29 cellular contexts compared by ENCODE assay signal in genomic region chr6:81763051-81763450, GRCh38.
"Had no signal": no experiment of that assay in that cellular context is flagged by ENCODE, and none has a peak within 500 bp of the region (broad histone marks: within the 10 kb centered on the region; RNA-seq: fewer than 3 reads in every experiment).

No MANE protein-coding gene starts in this region.

- H3K36me3 Mint-ChIP-seq: stimulated activated effector memory CD8-positive, alpha-beta T cell treated with anti-CD3 and anti-CD28 coated beads, Interleukin-12 subunit alpha, Interleukin-12 subunit beta, amount 100 ng/mL, for 72 hours had no signal

- H3K27ac Mint-ChIP-seq: activated CD8-positive, alpha-beta T cell treated with anti-CD3 and anti-CD28 coated beads for 36 hours; activated T-helper 17 cell treated with anti-CD3 and anti-CD28 coated beads, Interleukin-2, amount 50 U/mL, for 72 hours; endodermal cell; nephron; stimulated activated effector memory CD8-positive, alpha-beta T cell treated with anti-CD3 and anti-CD28 coated beads, Interleukin-12 subunit alpha, Interleukin-12 subunit beta, amount 100 ng/mL, for 72 hours; stimulated activated naive CD8-positive, alpha-beta T cell treated with anti-CD3 and anti-CD28 coated beads, Interleukin-15, Interleukin-2, amounts not matched to agents 100 ng/mL and 50 ng/mL, for 24 hours; T-helper 1 cell treated with Interleukin-12 subunit alpha and Interleukin-12 subunit beta and Interleukin-4 antibody, amounts not matched to agents 30 μg/mL and 1 μg/mL, for 36 hours had no signal

- DNase-seq: activated CD4-positive, alpha-beta T cell treated with anti-CD3 and anti-CD28 coated beads, Interleukin-2, amount 50 U/mL, for 1 hour; activated CD4-positive, CD25-positive, alpha-beta regulatory T cell treated with anti-CD3 and anti-CD28 coated beads, Interleukin-2, amount 50 U/mL, for 72 hours; activated CD8-positive, alpha-beta T cell treated with anti-CD3 and anti-CD28 coated beads for 36 hours; activated gamma-delta T cell treated with Interleukin-2 at 50 U/mL for 16 hours; activated naive CD4-positive, alpha-beta T cell treated with anti-CD3 and anti-CD28 coated beads, Interleukin-2, amount 50 U/mL, for 16 hours; activated T-cell treated with anti-CD3 and anti-CD28 coated beads, Interleukin-2, amount 50 U/mL, for 4 hours; central memory CD4-positive, alpha-beta T cell; endodermal cell; foreskin keratinocyte; heart right ventricle; kidney glomerular epithelial cell; lower lobe of right lung; ovary; retina; stimulated activated CD4-positive, alpha-beta T cell treated with anti-CD3 and anti-CD28 coated beads, Interleukin-4, amount 100 ng/mL, for 24 hours; T-helper 9 cell; upper lobe of left lung had no signal

- H3K4me3 ChIP-seq: breast epithelium, heart right ventricle, lower lobe of right lung, ovary, prostate gland, skin epidermis, thoracic aorta, upper lobe of left lung, vagina had no signal

- ATAC-seq: activated CD8-positive, alpha-beta T cell treated with anti-CD3 and anti-CD28 coated beads for 36 hours; activated T-cell treated with anti-CD3 and anti-CD28 coated beads, Interleukin-2, amount 50 U/mL, for 4 hours; activated T-helper 17 cell treated with anti-CD3 and anti-CD28 coated beads, Interleukin-2, amount 50 U/mL, for 72 hours; esophagus mucosa; foreskin keratinocyte; heart right ventricle; left lobe of liver; lower lobe of right lung; stimulated activated effector memory CD8-positive, alpha-beta T cell treated with anti-CD3 and anti-CD28 coated beads, Interleukin-12 subunit alpha, Interleukin-12 subunit beta, amount 100 ng/mL, for 72 hours had no signal

- H3K9me3 ChIP-seq: breast epithelium, heart right ventricle, lower lobe of right lung, ovary, prostate gland, thoracic aorta, upper lobe of left lung, vagina had no signal

- H3K36me3 ChIP-seq: breast epithelium, heart right ventricle, lower lobe of right lung, ovary, prostate gland, thoracic aorta, upper lobe of left lung, vagina had no signal

- H3K27ac ChIP-seq: breast epithelium, foreskin keratinocyte, heart right ventricle, lower lobe of right lung, ovary, prostate gland, skin epidermis, thoracic aorta, upper lobe of left lung, vagina had no signal

- H3K27me3 ChIP-seq: breast epithelium, foreskin keratinocyte, heart right ventricle, ovary, upper lobe of left lung, vagina had no signal

- H3K4me1 ChIP-seq: prostate gland had no signal

- H3K9me3 Mint-ChIP-seq: activated CD8-positive, alpha-beta T cell treated with anti-CD3 and anti-CD28 coated beads for 36 hours; activated T-cell treated with anti-CD3 and anti-CD28 coated beads, Interleukin-2, amount 50 U/mL, for 4 hours; activated T-helper 17 cell treated with anti-CD3 and anti-CD28 coated beads, Interleukin-2, amount 50 U/mL, for 72 hours; nephron; stimulated activated effector memory CD8-positive, alpha-beta T cell treated with anti-CD3 and anti-CD28 coated beads, Interleukin-12 subunit alpha, Interleukin-12 subunit beta, amount 100 ng/mL, for 72 hours; stimulated activated naive CD8-positive, alpha-beta T cell treated with anti-CD3 and anti-CD28 coated beads, Interleukin-15, Interleukin-2, amounts not matched to agents 100 ng/mL and 50 ng/mL, for 24 hours; T-helper 1 cell treated with Interleukin-12 subunit alpha and Interleukin-12 subunit beta and Interleukin-4 antibody, amounts not matched to agents 30 μg/mL and 1 μg/mL, for 36 hours had no signal

- H3K4me3 Mint-ChIP-seq: activated CD8-positive, alpha-beta T cell treated with anti-CD3 and anti-CD28 coated beads for 36 hours; activated T-cell treated with anti-CD3 and anti-CD28 coated beads, Interleukin-2, amount 50 U/mL, for 4 hours; activated T-helper 17 cell treated with anti-CD3 and anti-CD28 coated beads, Interleukin-2, amount 50 U/mL, for 72 hours; endodermal cell; nephron; stimulated activated effector memory CD8-positive, alpha-beta T cell treated with anti-CD3 and anti-CD28 coated beads, Interleukin-12 subunit alpha, Interleukin-12 subunit beta, amount 100 ng/mL, for 72 hours; stimulated activated naive CD8-positive, alpha-beta T cell treated with anti-CD3 and anti-CD28 coated beads, Interleukin-15, Interleukin-2, amounts not matched to agents 100 ng/mL and 50 ng/mL, for 24 hours; T-helper 1 cell treated with Interleukin-12 subunit alpha and Interleukin-12 subunit beta and Interleukin-4 antibody, amounts not matched to agents 30 μg/mL and 1 μg/mL, for 36 hours had no signal

- H3K4me1 Mint-ChIP-seq: activated T-helper 17 cell treated with anti-CD3 and anti-CD28 coated beads, Interleukin-2, amount 50 U/mL, for 72 hours; stimulated activated effector memory CD8-positive, alpha-beta T cell treated with anti-CD3 and anti-CD28 coated beads, Interleukin-12 subunit alpha, Interleukin-12 subunit beta, amount 100 ng/mL, for 72 hours had no signal
